ENCODE assay signal across 10 cellular contexts in genomic region chr2:173134703-173135102, GRCh38. TPM values are rescaled to one million over a fixed set of nuclear protein-coding genes. Genes with fewer than 3 reads are reported as not detected.
A peak's percentile ranks its signal among the peaks of the same experiment; 100 is the strongest.
DNase-seq lines count a peak whose midpoint lies in the region; ATAC-seq, FAIRE-seq and TF ChIP-seq lines count a peak whose summit lies in the region.
"Had no signal": no experiment of that assay in that cellular context is flagged by ENCODE, and none has a peak within 500 bp of the region (broad histone marks: within the 10 kb centered on the region; RNA-seq: fewer than 3 reads in every experiment).

No MANE protein-coding gene starts in this region.

- H3K9ac ChIP-seq in H1 (replicated peaks in 1 of 4; ENCODE audit: extremely low read depth in 1 of 4, low read depth in 3 of 4, low read length in 3 of 4), result no peak overlapping the region
- H3K9ac ChIP-seq: KMS-11 had no signal

- H3K36me3 ChIP-seq in H1 (ENCODE audit: control insufficient read depth in 2 of 4, insufficient read depth in 4 of 4, low read length in 3 of 4) (no peaks in the 10 kb centered on the region), transverse colon (no peaks in the 10 kb centered on the region)

- DNase-seq in activated T-cell treated with anti-CD3 and anti-CD28 coated beads, Interleukin-2, amount 50 U/mL, for 72 hours, result no peak
- no peak for DNase-seq in activated T-cell treated with anti-CD3 and anti-CD28 coated beads, Interleukin-2, amount 50 U/mL, for 4 hours
- DNase-seq in RPMI7951 (ENCODE audit: low read depth) (peak; percentile 53), H1 (ENCODE audit: low read depth in 1 of 2, low spot score in 2 of 2) (no peak), NCI-H1930 (lab: John Stamatoyannopoulos, UW) (no peak), transverse colon (no peak)
- no peak for DNase-seq in stimulated activated effector memory CD8-positive, alpha-beta T cell treated with anti-CD3 and anti-CD28 coated beads, Interleukin-12 subunit alpha, Interleukin-12 subunit beta, amount 100 ng/mL, for 72 hours (ENCODE audit: low spot score in 2 of 2)
- DNase-seq in activated naive CD4-positive, alpha-beta T cell treated with Interleukin-2 at 50 U/mL for 16 hours, result no peak
- DNase-seq: RPMI8226 had no signal

- intact Hi-C loops in transverse colon (cut with DNase I; ENCODE audit: low total_unique reads), result no loop called here

- H3K4me3 ChIP-seq in H1 (ENCODE audit: extremely low read depth in 1 of 4, insufficient read depth in 2 of 4, low read depth in 3 of 4, low read length in 4 of 4), result no peak overlapping the region
- H3K4me3 ChIP-seq in transverse colon, result no peak overlapping the region

- no peaks in the 10 kb centered on the region for H3K23me2 ChIP-seq in H1 (ENCODE audit: low read depth, low read length)

- H3K4me2 ChIP-seq in H1 (ENCODE audit: insufficient read depth in 1 of 2, low read depth in 2 of 2, low read length in 2 of 2), result no peak overlapping the region
- H3K4me2 ChIP-seq: KMS-11 had no signal

- peak overlapping the region; percentile 93 for H3K27ac Mint-ChIP-seq in activated T-cell treated with anti-CD3 and anti-CD28 coated beads, Interleukin-2, amount 50 U/mL, for 72 hours
- H3K27ac Mint-ChIP-seq in stimulated activated effector memory CD8-positive, alpha-beta T cell treated with anti-CD3 and anti-CD28 coated beads, Interleukin-12 subunit alpha, Interleukin-12 subunit beta, amount 100 ng/mL, for 72 hours, result no peak overlapping the region

- peaks cover 66% of the 10 kb centered on the region for H3K27me3 Mint-ChIP-seq in activated T-cell treated with anti-CD3 and anti-CD28 coated beads, Interleukin-2, amount 50 U/mL, for 72 hours (ENCODE audit: low read depth)
- peaks cover 13% of the 10 kb centered on the region for H3K27me3 Mint-ChIP-seq in activated T-cell treated with anti-CD3 and anti-CD28 coated beads, Interleukin-2, amount 50 U/mL, for 4 hours (ENCODE audit: low read depth)

- H3K36me3 Mint-ChIP-seq in activated T-cell treated with anti-CD3 and anti-CD28 coated beads, Interleukin-2, amount 50 U/mL, for 72 hours (ENCODE audit: insufficient read depth in 2 of 2), result peaks cover 0 to 2% of the 10 kb centered on the region in 2 donors
- no peaks in the 10 kb centered on the region for H3K36me3 Mint-ChIP-seq in activated T-cell treated with anti-CD3 and anti-CD28 coated beads, Interleukin-2, amount 50 U/mL, for 4 hours (ENCODE audit: insufficient read depth)
- peaks cover 8% of the 10 kb centered on the region for H3K36me3 Mint-ChIP-seq in stimulated activated effector memory CD8-positive, alpha-beta T cell treated with anti-CD3 and anti-CD28 coated beads, Interleukin-12 subunit alpha, Interleukin-12 subunit beta, amount 100 ng/mL, for 72 hours

- H3K27ac ChIP-seq in H1 (ENCODE audit: low read depth, low read length) (no peak overlapping the region), transverse colon (no peak overlapping the region)
- H3K27ac ChIP-seq: KMS-11 had no signal

- H4K20me1 ChIP-seq in H1 (replicated peaks in 1 of 2; ENCODE audit: control insufficient read depth in 1 of 2, insufficient read depth in 2 of 2, low read length in 2 of 2), result no peaks in the 10 kb centered on the region

- H3K4me1 ChIP-seq in H1 (replicated peaks in 1 of 4; ENCODE audit: control insufficient read depth in 3 of 4, insufficient read depth in 4 of 4, low read length in 3 of 4), result peaks cover 0 to 3% (median 0%) of the 10 kb centered on the region in 4 experiments; a peak in 2 of 7 replicates
- peaks cover 0 to 19% (median 0%) of the 10 kb centered on the region in 4 donors for H3K4me1 ChIP-seq in transverse colon

- H3K14ac ChIP-seq in H1 (ENCODE audit: insufficient read length), result no peak overlapping the region

- TF ChIP-seq EP300 in H1 (IDR thresholded peaks at IDR 0.05; ENCODE audit: borderline replicate concordance in 1 of 2, low read depth in 2 of 2, low read length in 2 of 2) (no peak), transverse colon (IDR thresholded peaks at IDR 0.05; ENCODE audit: low read depth) (no peak)

- H3K56ac ChIP-seq in H1 (replicated peaks; ENCODE audit: insufficient read length, low read depth, low read length), result no peak overlapping the region

- in situ Hi-C loops in transverse colon (cut with MboI; ENCODE audit: low pct_ligation_motif_present in 1 of 4, low pct_unique_long_range_greater_than_20kb in 1 of 4, low sequenced_read_pairs in 3 of 4), result no loop called here

- no peak overlapping the region for H2BK120ac ChIP-seq in H1 (replicated peaks; ENCODE audit: low read depth, low read length)

- H3K4me3 Mint-ChIP-seq in activated T-cell treated with anti-CD3 and anti-CD28 coated beads, Interleukin-2, amount 50 U/mL, for 72 hours, result peak overlapping the region; percentile 42 to 72
- no peak overlapping the region for H3K4me3 Mint-ChIP-seq in activated T-cell treated with anti-CD3 and anti-CD28 coated beads, Interleukin-2, amount 50 U/mL, for 4 hours
- H3K4me3 Mint-ChIP-seq in stimulated activated effector memory CD8-positive, alpha-beta T cell treated with anti-CD3 and anti-CD28 coated beads, Interleukin-12 subunit alpha, Interleukin-12 subunit beta, amount 100 ng/mL, for 72 hours, result peak overlapping the region; percentile 31

- H2BK20ac ChIP-seq in H1 (ENCODE audit: low read length), result no peak overlapping the region

- POLR2A ChIA-PET in H1 (lab: Charles Lee; ENCODE audit: partially characterized antibody), result interaction anchor here (1.7 kb wide), 1 partner anchor 11 kb away, joined by 3 read pairs; no protein-coding TSS in a partner anchor

- no peak overlapping the region for H2BK12ac ChIP-seq in H1 (ENCODE audit: low read depth, low read length)

- no peak overlapping the region for H4K5ac ChIP-seq in H1 (ENCODE audit: insufficient read length, low read depth, low read length)

- no peak overlapping the region for H2BK15ac ChIP-seq in H1 (ENCODE audit: low read length)

- H3K9me3 ChIP-seq in H1 (ENCODE audit: insufficient read depth in 2 of 2, low read depth in 1 of 2, low read length in 1 of 2) (no peaks in the 10 kb centered on the region), transverse colon (no peaks in the 10 kb centered on the region)

- H3K79me2 ChIP-seq in H1 (ENCODE audit: control insufficient read depth in 1 of 2, insufficient read depth in 2 of 2, low read length in 2 of 2), result no peaks in the 10 kb centered on the region

- no peak overlapping the region for H4K91ac ChIP-seq in H1 (replicated peaks; ENCODE audit: insufficient read length, low read length)

- ATAC-seq in activated T-cell treated with anti-CD3 and anti-CD28 coated beads, Interleukin-2, amount 50 U/mL, for 72 hours (replicated peaks in 1 of 2), result no peak
- ATAC-seq in activated T-cell treated with anti-CD3 and anti-CD28 coated beads, Interleukin-2, amount 50 U/mL, for 4 hours, result no peak
- no peak for ATAC-seq in stimulated activated effector memory CD8-positive, alpha-beta T cell treated with anti-CD3 and anti-CD28 coated beads, Interleukin-12 subunit alpha, Interleukin-12 subunit beta, amount 100 ng/mL, for 72 hours

- H4K8ac ChIP-seq in H1 (ENCODE audit: extremely low read depth, insufficient read depth, low read length), result no peak overlapping the region

- 69% methylated on average over 4 of the region's 4 CpGs; no CpG with 5 or more reads in 1 of the 2 experiments for WGBS in H1 (ENCODE audit: extremely low coverage in 1 of 2, insufficient coverage in 1 of 2, insufficient read length in 1 of 2, insufficient replicate concordance in 2 of 2, low coverage in 1 of 2, low lambda C conversion rate in 2 of 2, missing lambda C conversion rate in 1 of 2), 2 experiments
- 55 to 98% methylated on average over 4 of the region's 4 CpGs for WGBS in transverse colon (ENCODE audit: low coverage in 1 of 2), 2 donors

- FAIRE-seq in H1 (lab: Jason Lieb, UNC), result no peak

- TF ChIP-seq POLR2A in H1 (IDR thresholded peaks at IDR 0.05; ENCODE audit: control extremely low read depth in 1 of 2, low read depth in 2 of 2, low read length in 2 of 2) (no peak), transverse colon (IDR thresholded peaks at IDR 0.05) (no peak)

- no peak overlapping the region for H3K18ac ChIP-seq in H1 (ENCODE audit: extremely low read depth, low read length)

- no peak overlapping the region for H2BK5ac ChIP-seq in H1 (ENCODE audit: low read depth, low read length)

- H3K4me1 Mint-ChIP-seq in activated T-cell treated with anti-CD3 and anti-CD28 coated beads, Interleukin-2, amount 50 U/mL, for 72 hours (ENCODE audit: low read depth), result peaks cover 71% of the 10 kb centered on the region
- H3K4me1 Mint-ChIP-seq in activated T-cell treated with anti-CD3 and anti-CD28 coated beads, Interleukin-2, amount 50 U/mL, for 4 hours (ENCODE audit: low read depth), result peaks cover 38% of the 10 kb centered on the region
- peaks cover 59% of the 10 kb centered on the region for H3K4me1 Mint-ChIP-seq in stimulated activated effector memory CD8-positive, alpha-beta T cell treated with anti-CD3 and anti-CD28 coated beads, Interleukin-12 subunit alpha, Interleukin-12 subunit beta, amount 100 ng/mL, for 72 hours

- no peak overlapping the region for H3K23ac ChIP-seq in H1 (ENCODE audit: insufficient read length)

- no peak overlapping the region for H2AK5ac ChIP-seq in H1 (ENCODE audit: low read depth, low read length)

- H3K79me1 ChIP-seq in H1 (ENCODE audit: low read depth, low read length), result no peaks in the 10 kb centered on the region

- H2AFZ ChIP-seq in H1 (ENCODE audit: low read length), result 0 out of 2 replicates have a peak overlapping the region, but pooled peaks have one; percentile 13

- CTCF ChIA-PET in H1 (lab: Charles Lee; ENCODE audit: partially characterized antibody), result interaction anchor here (0.7 to 1.3 kb wide), 3 partner anchors 10 to 104 kb away, joined by 3 read pairs; no protein-coding TSS in a partner anchor

- H3K9me3 Mint-ChIP-seq in activated T-cell treated with anti-CD3 and anti-CD28 coated beads, Interleukin-2, amount 50 U/mL, for 72 hours, result no peaks in the 10 kb centered on the region
- H3K9me3 Mint-ChIP-seq in activated T-cell treated with anti-CD3 and anti-CD28 coated beads, Interleukin-2, amount 50 U/mL, for 4 hours, result no peaks in the 10 kb centered on the region
- H3K9me3 Mint-ChIP-seq in stimulated activated effector memory CD8-positive, alpha-beta T cell treated with anti-CD3 and anti-CD28 coated beads, Interleukin-12 subunit alpha, Interleukin-12 subunit beta, amount 100 ng/mL, for 72 hours, result no peaks in the 10 kb centered on the region

- TF ChIP-seq RAD21 in H1 (IDR thresholded peaks at IDR 0.05 in 1 of 2, conservative IDR thresholded peaks at IDR 0.05 in 1 of 2; ENCODE audit: low read depth in 2 of 2, low read length in 2 of 2), result no peak

- H3K4ac ChIP-seq in H1 (replicated peaks; ENCODE audit: insufficient read length, low read depth, low read length), result no peak overlapping the region

- no peak for TF ChIP-seq CTCF in H1 (IDR thresholded peaks at IDR 0.05; ENCODE audit: control extremely low read depth in 1 of 3, insufficient read depth in 1 of 3, low read depth in 1 of 3, low read length in 3 of 3)
- no peak for TF ChIP-seq CTCF in transverse colon (IDR thresholded peaks at IDR 0.05)

- H3K27me3 ChIP-seq in H1 (replicated peaks in 1 of 4; ENCODE audit: control insufficient read depth in 3 of 4, extremely low read depth in 1 of 4, insufficient read depth in 3 of 4, low read length in 3 of 4) (no peaks in the 10 kb centered on the region), transverse colon (no peaks in the 10 kb centered on the region)

RNA-seq across cellular contexts. Expression of gene MAP3K20, which starts 59.1 kb away (rescaled TPM):
- total RNA-seq in activated T-cell treated with anti-CD3 and anti-CD28 coated beads, Interleukin-2, amount 50 U/mL, for 72 hours, result 10 to 100 TPM; 10.1 to 11.9 TPM
- total RNA-seq in activated T-cell treated with anti-CD3 and anti-CD28 coated beads, Interleukin-2, amount 50 U/mL, for 4 hours, result 1 to 10 TPM; 5.9 to 8.6 (median 6.8) TPM
- 37.8 and 46.0 TPM in 2 replicates for total RNA-seq in RPMI7951 (2014; rRNA removed; shearing (Covaris generic))
- total RNA-seq in H1 (2021; fragmentation: NEBNext Ultra II Directional; extraction: Animal tissue kit (Norgen Biotek cat#: 25700)), result 8.5 and 11.1 TPM in 2 replicates
- polyA plus RNA-seq in H1 (2011; rRNA removed), result 2.4 and 3.1 TPM in 2 replicates
- polyA plus RNA-seq in H1 (2011; cell fraction: cytosol; rRNA removed), result 3.7 TPM
- 3.2 TPM for polyA plus RNA-seq in H1 (2011; cell fraction: nucleus; rRNA removed)
- polyA plus RNA-seq in H1 (2012, experiment 1 of 2), result 4.6 to 6.9 TPM (median 5.7 TPM) in 4 replicates
- polyA plus RNA-seq in H1 (2012, experiment 2 of 2), result 0.60 TPM
- 11.8 TPM for polyA plus RNA-seq in H1 (2013, experiment 1 of 2)
- polyA plus RNA-seq in H1 (2013, experiment 2 of 2), result 10.6 TPM
- polyA minus RNA-seq in H1 (2011; rRNA and poly(A)+ RNA removed), result 9.3 and 16.4 TPM in 2 replicates
- polyA minus RNA-seq in H1 (2011; cell fraction: cytosol; rRNA and poly(A)+ RNA removed), result 7.3 TPM
- 11.6 TPM for polyA minus RNA-seq in H1 (2011; cell fraction: nucleus; rRNA and poly(A)+ RNA removed)
- 10 to 100 TPM; 24.7 to 40.2 (median 33.8) TPM for total RNA-seq in transverse colon
